In the genomic region with DNA sequence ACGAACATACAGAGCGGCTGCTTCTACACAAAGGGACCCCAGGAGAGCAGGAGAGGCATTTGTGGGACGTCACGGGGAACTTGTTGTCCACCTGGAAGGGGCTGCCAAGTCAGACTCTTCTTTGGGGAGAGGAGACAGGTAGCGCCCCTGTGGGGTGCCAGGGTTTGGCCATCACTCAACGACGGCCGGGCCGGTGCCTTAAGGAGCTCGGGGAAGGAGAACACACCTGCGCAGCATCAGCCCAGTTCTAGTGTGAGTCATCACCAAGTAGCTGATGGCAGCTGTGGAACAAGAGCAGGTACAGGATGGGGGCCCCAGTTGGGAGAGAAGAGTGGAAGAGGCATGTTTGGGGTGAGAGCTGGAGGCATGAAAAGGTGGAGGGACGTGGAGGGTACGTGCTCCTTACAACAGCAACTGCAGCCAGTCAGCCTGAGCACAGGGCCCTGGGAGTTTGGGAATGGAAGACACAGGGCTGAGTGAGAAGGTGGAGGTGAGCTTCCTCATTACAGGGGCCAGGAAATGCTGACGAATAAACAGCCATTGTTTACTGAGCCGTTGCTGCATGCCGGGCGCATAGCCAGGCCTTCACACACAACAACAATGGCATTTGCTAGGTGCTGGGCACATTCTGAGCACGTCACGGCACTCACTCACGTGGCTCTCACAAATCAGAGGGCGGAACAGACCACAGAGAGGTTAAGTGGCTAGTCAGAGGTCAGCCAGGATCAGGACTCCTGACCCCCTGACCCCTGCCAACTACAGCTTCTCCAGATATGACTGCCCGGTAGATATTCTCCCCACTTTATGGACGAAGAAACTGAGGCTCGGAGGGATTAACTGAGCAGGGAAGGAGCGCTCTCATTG, we compare ENCODE assay signal across 11 cellular contexts. TPM values are rescaled to one million over a fixed set of nuclear protein-coding genes. Genes with fewer than 3 reads are reported as not detected.
A peak's percentile ranks its signal among the peaks of the same experiment; 100 is the strongest.
DNase-seq lines count a peak whose midpoint lies in the region; ATAC-seq and TF ChIP-seq lines count a peak whose summit lies in the region.
"Had no signal": no experiment of that assay in that cellular context is flagged by ENCODE, and none has a peak within 500 bp of the region (broad histone marks: within the 10 kb centered on the region; RNA-seq: fewer than 3 reads in every experiment).

No MANE protein-coding gene starts in this region.

- H3K9me3 ChIP-seq in mucosa of stomach (ENCODE audit: control insufficient read depth, low read length) (no peaks in the 10 kb centered on the region), BE2C (no peaks in the 10 kb centered on the region)

- DNase-seq in Calu3 (peak; percentile 87), NCI-H2081 (lab: John Stamatoyannopoulos, UW) (peak; percentile 90 to 96), dermis microvascular lymphatic vessel endothelial cell (ENCODE audit: low read depth in 2 of 2) (peak; percentile 62 to 86), BE2C (no peak), inferior parietal cortex (ENCODE audit: extremely low spot score) (no peak)
- DNase-seq in central memory CD4-positive, alpha-beta T cell: no peak
- DNase-seq: cerebellar nuclear complex, naive B cell had no signal

- H3K9me3 Mint-ChIP-seq in Calu3 (ENCODE audit: low read depth, unreplicated experiment): no peaks in the 10 kb centered on the region
- H3K9me3 Mint-ChIP-seq: IgD-negative memory B cell, naive B cell had no signal

- no peak overlapping the region for H3K4me3 Mint-ChIP-seq in Calu3 (ENCODE audit: low read depth, unreplicated experiment)
- H3K4me3 Mint-ChIP-seq: naive B cell had no signal

- no peak for ATAC-seq in GM21737 (IDR thresholded peaks at IDR 0.05; ENCODE audit: unreplicated experiment)

- H3K4me1 Mint-ChIP-seq in Calu3 (ENCODE audit: low read depth, unreplicated experiment): no peaks in the 10 kb centered on the region

- H3K4me1 ChIP-seq in mucosa of stomach (ENCODE audit: control insufficient read depth, insufficient read depth, low read length) (peaks cover 58% of the 10 kb centered on the region), BE2C (no peaks in the 10 kb centered on the region)

- CTCF ChIA-PET in Calu3 (lab: Charles Lee): interaction anchor here (1.0 to 1.7 kb wide), 11 partner anchors 11 to 125 kb away, joined by 3 to 14 read pairs (median 3); no protein-coding TSS in a partner anchor

- TF ChIP-seq CTCF in Calu3 (IDR thresholded peaks at IDR 0.05; ENCODE audit: unreplicated experiment): no peak
- TF ChIP-seq CTCF in BE2C (IDR thresholded peaks at IDR 0.05; ENCODE audit: low read depth, low read length): no peak

- H3K9ac ChIP-seq in mucosa of stomach (ENCODE audit: low read length): peak overlapping the region; percentile 62

- no peaks in the 10 kb centered on the region for H3K27me3 Mint-ChIP-seq in Calu3 (ENCODE audit: unreplicated experiment)

- no peaks in the 10 kb centered on the region for H3K27me3 ChIP-seq in mucosa of stomach (ENCODE audit: control insufficient read depth, insufficient read depth, low read length)
- no peaks in the 10 kb centered on the region for H3K27me3 ChIP-seq in BE2C

- intact Hi-C loops in Calu3 (cut with micrococcal nuclease; ENCODE audit: unreplicated experiment): no loop called here

- peaks cover 16% of the 10 kb centered on the region for H3K36me3 Mint-ChIP-seq in Calu3 (ENCODE audit: insufficient read depth, unreplicated experiment)
- H3K36me3 Mint-ChIP-seq: IgD-negative memory B cell, naive B cell had no signal

- BruUV-seq in Calu3 (replicated peaks; lab: Mats Ljungman, UMichigan): no TSS peak

- H3K27ac Mint-ChIP-seq in Calu3 (ENCODE audit: unreplicated experiment): no peak overlapping the region
- H3K27ac Mint-ChIP-seq: IgD-negative memory B cell had no signal

- peak overlapping the region; percentile 38 for H3K4me3 ChIP-seq in mucosa of stomach (ENCODE audit: low read length)
- H3K4me3 ChIP-seq in BE2C (ENCODE audit: low read depth, low read length): no peak overlapping the region

- H3K36me3 ChIP-seq in mucosa of stomach (ENCODE audit: control insufficient read depth, insufficient read depth, low read length): no peaks in the 10 kb centered on the region
- no peaks in the 10 kb centered on the region for H3K36me3 ChIP-seq in BE2C

RNA-seq across cellular contexts. Expression of a gene that starts 29.1 kb away (rescaled TPM):
- total RNA-seq in Calu3 (2022) (27.8 and 69.5 TPM in 2 replicates), dermis microvascular lymphatic vessel endothelial cell (10.0 and 28.8 TPM in 2 replicates)
- 15.0 TPM for polyA plus RNA-seq in BE2C (2012; ENCODE audit: insufficient read depth, insufficient read length, low read depth)

Comparison
In these comparisons a context has a peak if more than half of its experiments do, and no peak if none do; other contexts are left out.
1. DNase-seq: peak in Calu3 (single experiment), NCI-H2081 (2 of 2) and dermis microvascular lymphatic vessel endothelial cell (2 of 2); none in BE2C (single experiment), inferior parietal cortex (single experiment) and central memory CD4-positive, alpha-beta T cell (single experiment).